In genomic region chr10:35434533-35434932, GRCh38 we compare ENCODE assay signal across 18 cellular contexts.
DNase-seq lines count a peak whose midpoint lies in the region; ATAC-seq and TF ChIP-seq lines count a peak whose summit lies in the region.
"Had no signal": no experiment of that assay in that cellular context is flagged by ENCODE, and none has a peak within 500 bp of the region (broad histone marks: within the 10 kb centered on the region; RNA-seq: fewer than 3 reads in every experiment).

No MANE protein-coding gene starts in this region.

- H3K27me3 Mint-ChIP-seq in CD8-positive, alpha-beta T cell (ENCODE audit: low read depth) = no peaks in the 10 kb centered on the region
- H3K27me3 Mint-ChIP-seq in naive B cell = no peaks in the 10 kb centered on the region

- CTCF ChIA-PET in CD8-positive, alpha-beta T cell (lab: Charles Lee) = no interaction called here
- CTCF ChIA-PET in HEK293T (lab: Yijun Ruan, JAX) = no interaction called here

- H3K36me3 Mint-ChIP-seq in CD8-positive, alpha-beta T cell = peaks cover 46% of the 10 kb centered on the region
- H3K36me3 Mint-ChIP-seq in naive B cell = peaks cover 19 to 33% of the 10 kb centered on the region in 2 donors
- H3K36me3 Mint-ChIP-seq: WTC11 had no signal

- intact Hi-C loops in CD8-positive, alpha-beta T cell (cut with DNase I, micrococcal nuclease) = no loop called here

- no peaks in the 10 kb centered on the region for H3K9me3 ChIP-seq in CD8-positive, alpha-beta T cell (ENCODE audit: low read length)
- H3K9me3 ChIP-seq in MG63 = 0 out of 2 replicates have a peak, but pooled peaks cover 2% of the 10 kb centered on the region

- H3K27me3 ChIP-seq in CD8-positive, alpha-beta T cell (ENCODE audit: insufficient read depth, low read length) = no peaks in the 10 kb centered on the region
- H3K27me3 ChIP-seq in MG63 = no peaks in the 10 kb centered on the region
- H3K27me3 ChIP-seq: gastroesophageal sphincter had no signal

- no peak overlapping the region for H3K27ac ChIP-seq in CD8-positive, alpha-beta T cell (ENCODE audit: low read depth, low read length)
- H3K27ac ChIP-seq: gastroesophageal sphincter, skin epidermis had no signal

- no peak for TF ChIP-seq CTCF in CD8-positive, alpha-beta T cell (IDR thresholded peaks at IDR 0.05)

- H3K4me3 ChIP-seq in CD8-positive, alpha-beta T cell (ENCODE audit: low read depth, low read length) = no peak overlapping the region
- H3K4me3 ChIP-seq in MG63 = no peak overlapping the region
- H3K4me3 ChIP-seq: gastroesophageal sphincter, K562, skin epidermis had no signal

- no peak overlapping the region for H3K4me3 Mint-ChIP-seq in CD8-positive, alpha-beta T cell
- H3K4me3 Mint-ChIP-seq in naive B cell = no peak overlapping the region
- H3K4me3 Mint-ChIP-seq: WTC11 had no signal

- peaks cover 20% of the 10 kb centered on the region for H3K9me3 Mint-ChIP-seq in CD8-positive, alpha-beta T cell
- H3K9me3 Mint-ChIP-seq in naive B cell = peaks cover 15 to 35% (median 25%) of the 10 kb centered on the region in 7 donors
- H3K9me3 Mint-ChIP-seq: WTC11 had no signal

- peak overlapping the region; percentile 64 for H3K27ac Mint-ChIP-seq in CD8-positive, alpha-beta T cell
- peak overlapping the region in 4 of 6 donors; percentile 1 to 73 (median 28) for H3K27ac Mint-ChIP-seq in naive B cell
- H3K27ac Mint-ChIP-seq: WTC11 had no signal

- no peak for DNase-seq in CD8-positive, alpha-beta T cell
- DNase-seq in naive B cell (no peak), MG63 (no peak), cerebellum (ENCODE audit: low spot score) (no peak), HEK293T (ENCODE audit: extremely low spot score) (no peak)
- DNase-seq: NCI-H1048; NCI-H2107; NCI-H526; posterior cingulate gyrus; stimulated activated CD4-positive, alpha-beta T cell treated with anti-CD3 and anti-CD28 coated beads, Interleukin-4, amount 100 ng/mL, for 4 hours; stimulated activated CD8-positive, alpha-beta memory T cell treated with anti-CD3 and anti-CD28 coated beads, Interleukin-4, amount 100 ng/mL, for 48 hours had no signal

- H3K4me1 Mint-ChIP-seq in CD8-positive, alpha-beta T cell (ENCODE audit: low read depth) = peaks cover 38% of the 10 kb centered on the region
- H3K4me1 Mint-ChIP-seq in naive B cell = peaks cover 35 to 48% (median 46%) of the 10 kb centered on the region in 3 donors

- H3K4me1 ChIP-seq in CD8-positive, alpha-beta T cell (ENCODE audit: insufficient read depth, low read length) = no peaks in the 10 kb centered on the region
- H3K4me1 ChIP-seq: gastroesophageal sphincter had no signal

- POLR2A ChIA-PET in CD8-positive, alpha-beta T cell (lab: Charles Lee) = no interaction called here
- POLR2A ChIA-PET in HEK293T (lab: Yijun Ruan, JAX) = no interaction called here

- ATAC-seq in CD8-positive, alpha-beta T cell = no peak
- ATAC-seq in GM18858 (IDR thresholded peaks at IDR 0.05; ENCODE audit: unreplicated experiment) = peak; percentile 55
- ATAC-seq in HG03565 (IDR thresholded peaks at IDR 0.05; ENCODE audit: unreplicated experiment) = peak; percentile 59
- ATAC-seq in naive B cell (ENCODE audit: low read depth in 2 of 2) = no peak
- ATAC-seq: gastroesophageal sphincter, K562, left lobe of liver, WTC11 had no signal

- no peaks in the 10 kb centered on the region for H3K36me3 ChIP-seq in CD8-positive, alpha-beta T cell (ENCODE audit: insufficient read depth, low read length)
- no peaks in the 10 kb centered on the region for H3K36me3 ChIP-seq in MG63
- H3K36me3 ChIP-seq: gastroesophageal sphincter had no signal

TF ChIP-seq in HEK293T, 16 proteins besides CTCF, POLR2A, EP300 and RAD21:
- TF ChIP-seq SP1 (IDR thresholded peaks at IDR 0.05) (no peak), TARDBP (IDR thresholded peaks at IDR 0.05) (no peak), NFRKB (IDR thresholded peaks at IDR 0.05) (no peak), BHLHE40 (IDR thresholded peaks at IDR 0.05; ENCODE audit: borderline replicate concordance) (no peak), PKNOX1 (IDR thresholded peaks at IDR 0.05) (no peak), FOXM1 (IDR thresholded peaks at IDR 0.05; ENCODE audit: borderline replicate concordance) (no peak), FOXA1 (IDR thresholded peaks at IDR 0.05) (no peak), HDGF (IDR thresholded peaks at IDR 0.05; ENCODE audit: borderline replicate concordance) (no peak), ELF4 (IDR thresholded peaks at IDR 0.05) (no peak), SUZ12 (IDR thresholded peaks at IDR 0.05) (no peak), ARNT (IDR thresholded peaks at IDR 0.05) (no peak), L3MBTL2 (conservative IDR thresholded peaks at IDR 0.05) (no peak), FOXK2 (IDR thresholded peaks at IDR 0.05) (no peak), CTBP1 (IDR thresholded peaks at IDR 0.05; ENCODE audit: borderline replicate concordance) (no peak), ZNF384 (IDR thresholded peaks at IDR 0.05) (no peak), LEF1 (IDR thresholded peaks at IDR 0.05; ENCODE audit: borderline replicate concordance) (no peak)

Comparison
In these comparisons a context has a peak if more than half of its experiments do, and no peak if none do; other contexts are left out.
1. ATAC-seq: peak in GM18858 (single experiment) and HG03565 (single experiment); none in CD8-positive, alpha-beta T cell (single experiment) and naive B cell (0 of 2).